9 cellular contexts compared by ENCODE assay signal in genomic region chr20:21111416-21111815, GRCh38. TPM values are rescaled to one million over a fixed set of nuclear protein-coding genes. Genes with fewer than 3 reads are reported as not detected.
"Had no signal": no experiment of that assay in that cellular context is flagged by ENCODE, and none has a peak within 500 bp of the region (broad histone marks: within the 10 kb centered on the region; RNA-seq: fewer than 3 reads in every experiment).

No MANE protein-coding gene starts in this region.

- FAIRE-seq: HTR-8/SVneo, K562 had no signal

- H3K9ac ChIP-seq: KMS-11 had no signal

- H3K27ac ChIP-seq: HL-60, KMS-11 had no signal

- ATAC-seq: K562 had no signal

- DNase-seq: IMR-90, KG1 had no signal

- H3K4me2 ChIP-seq: KMS-11 had no signal

- H3K4me3 ChIP-seq: K562 had no signal

RNA-seq across cellular contexts. Expression of gene LINC00237, which starts 5.3 kb away (rescaled TPM):
- total RNA-seq: HT-29, HT1080, IMR-90, K562 had no signal
- polyA plus RNA-seq: IgD-negative memory B cell, IMR-90, K562 had no signal
